8 cellular contexts compared by ENCODE assay signal in the genomic region with DNA sequence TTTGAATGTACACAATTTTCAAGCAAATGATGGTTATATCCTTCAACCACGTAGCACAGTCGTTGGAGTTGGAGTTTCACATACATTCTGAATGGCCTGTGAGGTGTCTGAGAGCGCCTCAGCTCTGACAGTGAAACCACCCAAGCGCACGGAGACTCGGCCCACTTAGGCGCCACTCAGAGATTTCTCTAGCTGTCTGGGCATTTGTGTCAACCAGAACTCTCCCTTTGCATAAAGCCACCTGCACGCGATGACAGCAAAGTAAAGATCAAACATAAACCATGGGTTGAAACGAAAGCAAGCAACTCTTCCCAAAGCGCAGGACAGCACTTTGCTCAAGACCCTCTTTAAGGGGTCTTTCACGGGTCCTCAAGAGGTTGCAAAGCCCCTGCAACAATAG. TPM values are rescaled to one million over a fixed set of nuclear protein-coding genes. Genes with fewer than 3 reads are reported as not detected.
DNase-seq lines count a peak whose midpoint lies in the region; ATAC-seq, FAIRE-seq and TF ChIP-seq lines count a peak whose summit lies in the region.

No MANE protein-coding gene starts in this region.

- dilution Hi-C loops in mammary epithelial cell (cut with HindIII; ENCODE audit: low sequenced_read_pairs), result loop anchor here (5.0 kb wide), 1 partner anchor 92 kb away; no protein-coding TSS in a partner anchor

- no peak for DNase-seq in CD8-positive, alpha-beta T cell
- DNase-seq in mammary epithelial cell (no peak), HTR-8/SVneo (ENCODE audit: insufficient read length, low spot score) (no peak), NCI-H2196 treated with DMSO at 0.1 percent for 48 hours (lab: John Stamatoyannopoulos, UW; ENCODE audit: unreplicated experiment) (no peak), UCSD-AML1 (lab: John Stamatoyannopoulos, UW; ENCODE audit: unreplicated experiment) (no peak), NCI-H1105 (lab: John Stamatoyannopoulos, UW) (no peak)
- no peak for DNase-seq in natural killer cell treated with Interleukin-12 subunit alpha and Interleukin-12 subunit beta and Interleukin-15 and Interleukin-18, amount 100 ng/mL, for 72 hours (ENCODE audit: low spot score)

- peak overlapping the region; percentile 71 for H3K4me3 Mint-ChIP-seq in CD8-positive, alpha-beta T cell
- H3K4me3 Mint-ChIP-seq in natural killer cell treated with Interleukin-12 subunit alpha and Interleukin-12 subunit beta and Interleukin-15 and Interleukin-18, amount 100 ng/mL, for 72 hours, result peak overlapping the region; percentile 43

- CTCF ChIA-PET in CD8-positive, alpha-beta T cell (lab: Charles Lee), result no interaction called here
- CTCF ChIA-PET in mammary epithelial cell (lab: Charles Lee; ENCODE audit: low non-redundant PET), result no interaction called here

- ATAC-seq in CD8-positive, alpha-beta T cell, result no peak
- ATAC-seq in GM19397 (IDR thresholded peaks at IDR 0.05; ENCODE audit: unreplicated experiment), result peak; percentile 73
- ATAC-seq in natural killer cell treated with Interleukin-12 subunit alpha and Interleukin-12 subunit beta and Interleukin-15 and Interleukin-18, amount 100 ng/mL, for 72 hours, result no peak

- peaks cover 24% of the 10 kb centered on the region for H3K4me1 Mint-ChIP-seq in CD8-positive, alpha-beta T cell (ENCODE audit: low read depth)
- peaks cover 16 to 23% of the 10 kb centered on the region in 2 donors for H3K4me1 Mint-ChIP-seq in natural killer cell treated with Interleukin-12 subunit alpha and Interleukin-12 subunit beta and Interleukin-15 and Interleukin-18, amount 100 ng/mL, for 72 hours (ENCODE audit: low read depth in 2 of 2)

- H3K4me3 ChIP-seq in CD8-positive, alpha-beta T cell (ENCODE audit: low read depth, low read length), result peak overlapping the region; percentile 11
- peak overlapping the region in 1 of 3 experiments; percentile 25 for H3K4me3 ChIP-seq in mammary epithelial cell (replicated peaks in 1 of 3; ENCODE audit: insufficient read depth in 1 of 3, low read depth in 2 of 3, low read length in 3 of 3)

- H3K27ac ChIP-seq in CD8-positive, alpha-beta T cell (ENCODE audit: low read depth, low read length), result no peak overlapping the region
- H3K27ac ChIP-seq in mammary epithelial cell (ENCODE audit: insufficient read depth, low read depth, low read length), result no peak overlapping the region

- H3K9me3 Mint-ChIP-seq in CD8-positive, alpha-beta T cell, result no peaks in the 10 kb centered on the region
- H3K9me3 Mint-ChIP-seq in natural killer cell treated with Interleukin-12 subunit alpha and Interleukin-12 subunit beta and Interleukin-15 and Interleukin-18, amount 100 ng/mL, for 72 hours, result no peaks in the 10 kb centered on the region

- no peak overlapping the region for H3K9ac ChIP-seq in mammary epithelial cell (ENCODE audit: insufficient read depth, low read length)

- no peaks in the 10 kb centered on the region for H3K79me2 ChIP-seq in mammary epithelial cell (ENCODE audit: insufficient read depth, low read length)

- peak overlapping the region; percentile 35 for H2AFZ ChIP-seq in mammary epithelial cell (ENCODE audit: low read depth, low read length)

- WGBS in mammary epithelial cell (ENCODE audit: low coverage, missing lambda C conversion rate), result 35% methylated on average over 11 of the region's 12 CpGs

- peaks cover 8% of the 10 kb centered on the region for H3K27me3 ChIP-seq in CD8-positive, alpha-beta T cell (ENCODE audit: insufficient read depth, low read length)
- peaks cover 44% of the 10 kb centered on the region for H3K27me3 ChIP-seq in mammary epithelial cell (ENCODE audit: insufficient read depth, low read length)

- no peak for TF ChIP-seq CTCF in CD8-positive, alpha-beta T cell (IDR thresholded peaks at IDR 0.05)
- no peak for TF ChIP-seq CTCF in mammary epithelial cell (conservative IDR thresholded peaks at IDR 0.05 in 1 of 2, IDR thresholded peaks at IDR 0.05 in 1 of 2; ENCODE audit: extremely low read depth in 1 of 2, insufficient read depth in 1 of 2, low read depth in 1 of 2, low read length in 2 of 2)

- H3K27ac Mint-ChIP-seq in CD8-positive, alpha-beta T cell, result no peak overlapping the region
- H3K27ac Mint-ChIP-seq in natural killer cell treated with Interleukin-12 subunit alpha and Interleukin-12 subunit beta and Interleukin-15 and Interleukin-18, amount 100 ng/mL, for 72 hours, result no peak overlapping the region

- POLR2A ChIA-PET in CD8-positive, alpha-beta T cell (lab: Charles Lee), result no interaction called here

- no peaks in the 10 kb centered on the region for H3K36me3 ChIP-seq in CD8-positive, alpha-beta T cell (ENCODE audit: insufficient read depth, low read length)
- H3K36me3 ChIP-seq in mammary epithelial cell (ENCODE audit: insufficient read depth, low read length), result no peaks in the 10 kb centered on the region

- H3K9me3 ChIP-seq in CD8-positive, alpha-beta T cell (ENCODE audit: low read length), result no peaks in the 10 kb centered on the region
- H3K9me3 ChIP-seq in mammary epithelial cell (replicated peaks; ENCODE audit: insufficient read depth, low read length), result no peaks in the 10 kb centered on the region

- no peak for FAIRE-seq in HTR-8/SVneo (lab: Jason Lieb, UNC)

- BruUV-seq in mammary epithelial cell (replicated peaks; lab: Mats Ljungman, UMichigan), result no TSS peak

- H4K20me1 ChIP-seq in mammary epithelial cell (ENCODE audit: insufficient read depth, low read length), result no peaks in the 10 kb centered on the region

- H3K4me2 ChIP-seq in mammary epithelial cell (ENCODE audit: insufficient read depth, low read depth, low read length), result peak overlapping the region; percentile 82

- in situ Hi-C loops in mammary epithelial cell (cut with MboI; ENCODE audit: low sequenced_read_pairs in 2 of 2), result no loop called here

- H3K36me3 Mint-ChIP-seq in CD8-positive, alpha-beta T cell, result no peaks in the 10 kb centered on the region
- H3K36me3 Mint-ChIP-seq in natural killer cell treated with Interleukin-12 subunit alpha and Interleukin-12 subunit beta and Interleukin-15 and Interleukin-18, amount 100 ng/mL, for 72 hours, result no peaks in the 10 kb centered on the region

- H3K27me3 Mint-ChIP-seq in CD8-positive, alpha-beta T cell (ENCODE audit: low read depth), result peaks cover 62% of the 10 kb centered on the region
- peaks cover 56 to 66% of the 10 kb centered on the region in 2 donors for H3K27me3 Mint-ChIP-seq in natural killer cell treated with Interleukin-12 subunit alpha and Interleukin-12 subunit beta and Interleukin-15 and Interleukin-18, amount 100 ng/mL, for 72 hours

- intact Hi-C loops in CD8-positive, alpha-beta T cell (cut with DNase I, micrococcal nuclease), result no loop called here
- intact Hi-C loops in mammary epithelial cell (cut with micrococcal nuclease), result no loop called here

- peaks cover 10% of the 10 kb centered on the region for H3K4me1 ChIP-seq in CD8-positive, alpha-beta T cell (ENCODE audit: insufficient read depth, low read length)
- H3K4me1 ChIP-seq in mammary epithelial cell (ENCODE audit: insufficient read depth, low read length), result peaks cover 16% of the 10 kb centered on the region

RNA-seq across cellular contexts. Expression of a gene that starts 0.5 kb away (rescaled TPM):
- not detected for total RNA-seq in CD8-positive, alpha-beta T cell
- not detected for total RNA-seq in mammary epithelial cell
- not detected for polyA plus RNA-seq in mammary epithelial cell
- polyA minus RNA-seq in mammary epithelial cell, result not detected
- total RNA-seq in natural killer cell treated with Interleukin-12 subunit alpha and Interleukin-12 subunit beta and Interleukin-15 and Interleukin-18, amount 100 ng/mL, for 72 hours, result under 1 TPM in 1 of 2 donors, not detected in 1; 0.12 TPM

RNA-seq across cellular contexts. Expression of a gene that starts 56.8 kb away (rescaled TPM):
- 10 to 100 TPM; 32.6 to 33.3 TPM for total RNA-seq in CD8-positive, alpha-beta T cell
- total RNA-seq in mammary epithelial cell, result 1 to 10 TPM; 1.0 to 5.8 TPM
- polyA plus RNA-seq in mammary epithelial cell, result 1.4 TPM
- 1.2 TPM for polyA minus RNA-seq in mammary epithelial cell
- 10 to 100 TPM; 52.5 to 97.5 TPM for total RNA-seq in natural killer cell treated with Interleukin-12 subunit alpha and Interleukin-12 subunit beta and Interleukin-15 and Interleukin-18, amount 100 ng/mL, for 72 hours

Comparison
In these comparisons a context has a peak if more than half of its experiments do, and no peak if none do; other contexts are left out.
1. RNA of a gene that starts 56.8 kb away (total RNA-seq): 52.5 to 97.5 TPM in natural killer cell treated with Interleukin-12 subunit alpha and Interleukin-12 subunit beta and Interleukin-15 and Interleukin-18, amount 100 ng/mL, for 72 hours and 32.6 to 33.3 TPM in CD8-positive, alpha-beta T cell; 1.0 to 5.8 TPM in mammary epithelial cell; every median in the first group is over 4 times any median in the second.